ENCODE assay signal across 11 cellular contexts in genomic region chr17:51263001-51263400, GRCh38. TPM values are rescaled to one million over a fixed set of nuclear protein-coding genes. Genes with fewer than 3 reads are reported as not detected.
DNase-seq lines count a peak whose midpoint lies in the region; ATAC-seq lines count a peak whose summit lies in the region.
"Had no signal": no experiment of that assay in that cellular context is flagged by ENCODE, and none has a peak within 500 bp of the region (broad histone marks: within the 10 kb centered on the region; RNA-seq: fewer than 3 reads in every experiment).

No MANE protein-coding gene starts in this region.

- H3K4me1 Mint-ChIP-seq in activated T-cell treated with anti-CD3 and anti-CD28 coated beads, Interleukin-2, amount 50 U/mL, for 72 hours (ENCODE audit: low read depth), result peaks cover 54% of the 10 kb centered on the region
- H3K4me1 Mint-ChIP-seq in stimulated activated memory B cell treated with anti-CD40 and anti-IgM and Interleukin-4, amounts not matched to agents 10 μg/mL and 1 μg/mL and 100 μg/mL, for 72 hours, result peaks cover 58% of the 10 kb centered on the region

- peak overlapping the region; percentile 10 for H3K27ac Mint-ChIP-seq in activated T-cell treated with anti-CD3 and anti-CD28 coated beads, Interleukin-2, amount 50 U/mL, for 72 hours
- peak overlapping the region; percentile 28 for H3K27ac Mint-ChIP-seq in stimulated activated memory B cell treated with anti-CD40 and anti-IgM and Interleukin-4, amounts not matched to agents 10 μg/mL and 1 μg/mL and 100 μg/mL, for 72 hours

- no peaks in the 10 kb centered on the region for H3K27me3 Mint-ChIP-seq in activated T-cell treated with anti-CD3 and anti-CD28 coated beads, Interleukin-2, amount 50 U/mL, for 72 hours (ENCODE audit: low read depth)
- no peaks in the 10 kb centered on the region for H3K27me3 Mint-ChIP-seq in stimulated activated memory B cell treated with anti-CD40 and anti-IgM and Interleukin-4, amounts not matched to agents 10 μg/mL and 1 μg/mL and 100 μg/mL, for 72 hours

- no peak for DNase-seq in activated T-cell treated with anti-CD3 and anti-CD28 coated beads, Interleukin-2, amount 50 U/mL, for 72 hours
- no peak for DNase-seq in activated T-cell treated with anti-CD3 and anti-CD28 coated beads, Interleukin-2, amount 50 U/mL, for 48 hours
- DNase-seq in SK-MEL-5 (ENCODE audit: low read depth, low spot score) (peak; percentile 29), fibroblast of peridontal ligament (ENCODE audit: extremely low read depth) (peak; percentile 21), LoVo (ENCODE audit: low spot score) (no peak)
- DNase-seq: AML-193, NCI-H2081, small intestine had no signal

- in situ Hi-C loops in SK-MEL-5 (cut with HindIII; ENCODE audit: low pct_unique_long_range_greater_than_20kb, low sequenced_read_pairs), result no loop called here

- H3K36me3 Mint-ChIP-seq in activated T-cell treated with anti-CD3 and anti-CD28 coated beads, Interleukin-2, amount 50 U/mL, for 72 hours (ENCODE audit: insufficient read depth in 2 of 2), result peaks cover 11 to 22% of the 10 kb centered on the region in 2 donors
- H3K36me3 Mint-ChIP-seq in stimulated activated memory B cell treated with anti-CD40 and anti-IgM and Interleukin-4, amounts not matched to agents 10 μg/mL and 1 μg/mL and 100 μg/mL, for 72 hours, result peaks cover 27% of the 10 kb centered on the region

- no peak for ATAC-seq in activated T-cell treated with anti-CD3 and anti-CD28 coated beads, Interleukin-2, amount 50 U/mL, for 72 hours (replicated peaks in 1 of 2)
- ATAC-seq in stimulated activated memory B cell treated with anti-CD40 and anti-IgM and Interleukin-4, amounts not matched to agents 10 μg/mL and 1 μg/mL and 100 μg/mL, for 72 hours, result no peak
- ATAC-seq in HG02885 (IDR thresholded peaks at IDR 0.05; ENCODE audit: poor library complexity, unreplicated experiment) (no peak), HG02870 (IDR thresholded peaks at IDR 0.05; ENCODE audit: unreplicated experiment) (no peak)

- H3K4me3 Mint-ChIP-seq in activated T-cell treated with anti-CD3 and anti-CD28 coated beads, Interleukin-2, amount 50 U/mL, for 72 hours, result peak overlapping the region; percentile 66 to 79
- H3K4me3 Mint-ChIP-seq in stimulated activated memory B cell treated with anti-CD40 and anti-IgM and Interleukin-4, amounts not matched to agents 10 μg/mL and 1 μg/mL and 100 μg/mL, for 72 hours, result peak overlapping the region; percentile 70

- H3K9me3 Mint-ChIP-seq in activated T-cell treated with anti-CD3 and anti-CD28 coated beads, Interleukin-2, amount 50 U/mL, for 72 hours, result no peaks in the 10 kb centered on the region
- H3K9me3 Mint-ChIP-seq in stimulated activated memory B cell treated with anti-CD40 and anti-IgM and Interleukin-4, amounts not matched to agents 10 μg/mL and 1 μg/mL and 100 μg/mL, for 72 hours, result no peaks in the 10 kb centered on the region

RNA-seq across cellular contexts. Expression of gene UTP18, which starts 2.7 kb away (rescaled TPM):
- 10 to 100 TPM; 47.4 to 58.3 TPM for total RNA-seq in activated T-cell treated with anti-CD3 and anti-CD28 coated beads, Interleukin-2, amount 50 U/mL, for 72 hours
- total RNA-seq in SK-MEL-5 (2014; rRNA removed; shearing (Covaris generic)), result 110 and 125 TPM in 2 replicates
- 50.8 and 69.3 TPM in 2 replicates for polyA plus RNA-seq in SK-MEL-5 (2015; cell fraction: cytosol; rRNA removed)
- 45.1 and 77.1 TPM in 2 replicates for polyA plus RNA-seq in SK-MEL-5 (2015; cell fraction: nucleus; rRNA removed)

RNA-seq across cellular contexts. Expression of gene MBTD1, which starts 3.2 kb away (rescaled TPM):
- 10 to 100 TPM; 12.0 to 13.6 TPM for total RNA-seq in activated T-cell treated with anti-CD3 and anti-CD28 coated beads, Interleukin-2, amount 50 U/mL, for 72 hours
- total RNA-seq in SK-MEL-5 (2014; rRNA removed; shearing (Covaris generic)), result 9.0 and 9.3 TPM in 2 replicates
- 5.4 and 7.4 TPM in 2 replicates for polyA plus RNA-seq in SK-MEL-5 (2015; cell fraction: cytosol; rRNA removed)
- 32.3 and 37.9 TPM in 2 replicates for polyA plus RNA-seq in SK-MEL-5 (2015; cell fraction: nucleus; rRNA removed)

Comparison
In these comparisons a context has a peak if more than half of its experiments do, and no peak if none do; other contexts are left out.
1. DNase-seq: peak in SK-MEL-5 (single experiment) and fibroblast of peridontal ligament (single experiment); none in activated T-cell treated with anti-CD3 and anti-CD28 coated beads, Interleukin-2, amount 50 U/mL, for 72 hours (0 of 2), activated T-cell treated with anti-CD3 and anti-CD28 coated beads, Interleukin-2, amount 50 U/mL, for 48 hours (0 of 2) and LoVo (single experiment).